18 cellular contexts compared by ENCODE assay signal in the genomic region with DNA sequence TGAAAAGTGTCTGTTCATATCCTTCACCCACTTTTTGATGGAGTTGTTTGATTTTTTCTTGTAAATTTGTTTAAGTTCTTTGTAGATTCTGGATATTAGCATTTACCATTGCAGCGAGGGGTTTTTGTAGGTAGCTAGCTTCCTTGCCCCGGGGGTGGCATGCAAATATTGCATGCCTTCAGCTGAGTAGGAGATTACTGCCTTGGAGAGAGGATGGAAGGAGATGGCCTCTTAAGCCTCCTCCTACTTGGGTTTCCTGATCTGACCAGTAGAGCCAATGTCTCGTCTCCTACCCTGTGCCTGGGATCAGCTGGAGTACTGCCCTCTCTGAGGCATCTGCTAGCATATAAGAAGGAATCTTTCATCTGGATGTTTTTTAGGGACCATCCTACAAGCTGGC.
DNase-seq lines count a peak whose midpoint lies in the region; ATAC-seq and TF ChIP-seq lines count a peak whose summit lies in the region.
"Had no signal": no experiment of that assay in that cellular context is flagged by ENCODE, and none has a peak within 500 bp of the region (broad histone marks: within the 10 kb centered on the region; RNA-seq: fewer than 3 reads in every experiment).

No MANE protein-coding gene starts in this region.

- POLR2A ChIA-PET in CD4-positive, alpha-beta T cell (lab: Charles Lee) = interaction anchor here (1.4 to 7.9 kb wide), 3 partner anchors 23 to 139 kb away, joined by 4 to 113 read pairs (median 4); a partner anchor contains a TSS

- H3K36me3 ChIP-seq in SJCRH30 (no peaks in the 10 kb centered on the region), endodermal cell (ENCODE audit: control insufficient read depth, insufficient read depth, low read length) (no peaks in the 10 kb centered on the region), testis (ENCODE audit: low read depth, missing control alignments) (no peaks in the 10 kb centered on the region), psoas muscle (ENCODE audit: insufficient read depth in 1 of 2, low read depth in 1 of 2) (no peaks in the 10 kb centered on the region)
- H3K36me3 ChIP-seq: BLaER1 treated with 17β-estradiol and CSF1 and Interleukin-3, amounts not matched to agents 10 nM and 100 nM had no signal

- CTCF ChIA-PET in CD4-positive, alpha-beta T cell (lab: Charles Lee) = interaction anchor here (0.6 to 1.3 kb wide), 2 partner anchors 21 to 254 kb away, joined by 3 to 5 read pairs; no protein-coding TSS in a partner anchor

- H3K9me3 ChIP-seq in CD4-positive, alpha-beta T cell (ENCODE audit: control insufficient read depth, low read length) = no peaks in the 10 kb centered on the region
- H3K9me3 ChIP-seq in SJCRH30 (replicated peaks) (peaks cover 2% of the 10 kb centered on the region; the same call in 1 of the 2 replicates), endodermal cell (ENCODE audit: control insufficient read depth, low read length) (peaks cover 4% of the 10 kb centered on the region), testis (no peaks in the 10 kb centered on the region), psoas muscle (no peaks in the 10 kb centered on the region)

- no peak for ATAC-seq in CD4-positive, alpha-beta T cell (ENCODE audit: poor library complexity)
- no peak for ATAC-seq in psoas muscle

- H3K9ac ChIP-seq in endodermal cell (ENCODE audit: extremely low read depth, low read length, poor library complexity, severe bottlenecking) = no peak overlapping the region
- H3K9ac ChIP-seq: BLaER1 treated with 17β-estradiol and CSF1 and Interleukin-3, amounts not matched to agents 10 nM and 100 nM had no signal

- H3K4me1 ChIP-seq in SJCRH30 = peaks cover 39% of the 10 kb centered on the region
- peaks cover 8% of the 10 kb centered on the region for H3K4me1 ChIP-seq in endodermal cell (ENCODE audit: control insufficient read depth, insufficient read depth, low read length)
- H3K4me1 ChIP-seq in testis = no peaks in the 10 kb centered on the region
- no peaks in the 10 kb centered on the region for H3K4me1 ChIP-seq in psoas muscle

- intact Hi-C loops in activated CD4-positive, alpha-beta T cell treated with anti-CD3 and anti-CD28 coated beads, Interleukin-2, amount 10 ng/mL, durations not matched to agents 24 days and 14 days (cut with micrococcal nuclease) = no loop called here
- intact Hi-C loops in CD4-positive, alpha-beta T cell (cut with DNase I, micrococcal nuclease) = no loop called here
- intact Hi-C loops in testis (cut with DNase I; ENCODE audit: low total_unique reads) = no loop called here
- intact Hi-C loops in psoas muscle (cut with DNase I) = no loop called here

- 77 to 100% methylated on average over 2 to 3 of the region's 3 CpGs for WGBS in endodermal cell (ENCODE audit: insufficient coverage in 1 of 2, insufficient read length in 1 of 2), 2 experiments
- WGBS in testis, 2 donors = 93 to 97% methylated on average over 3 of the region's 3 CpGs
- 81 to 83% (median 81%) methylated on average over 3 of the region's 3 CpGs for WGBS in psoas muscle, 3 donors

- H3K27me3 ChIP-seq in CD4-positive, alpha-beta T cell (ENCODE audit: control insufficient read depth, insufficient read depth, low read length) = no peaks in the 10 kb centered on the region
- no peaks in the 10 kb centered on the region for H3K27me3 ChIP-seq in SJCRH30
- peaks cover 17% of the 10 kb centered on the region for H3K27me3 ChIP-seq in endodermal cell (ENCODE audit: control insufficient read depth, insufficient read depth, low read length, poor library complexity, severe bottlenecking)
- no peaks in the 10 kb centered on the region for H3K27me3 ChIP-seq in testis
- H3K27me3 ChIP-seq in psoas muscle (ENCODE audit: insufficient read depth in 3 of 3, low read length in 2 of 3) = no peaks in the 10 kb centered on the region
- H3K27me3 ChIP-seq: BLaER1 treated with 17β-estradiol and CSF1 and Interleukin-3, amounts not matched to agents 10 nM and 100 nM had no signal

- H3K4me1 Mint-ChIP-seq in activated CD4-positive, alpha-beta T cell treated with anti-CD3 and anti-CD28 coated beads, Interleukin-2, amount 10 ng/mL, durations not matched to agents 24 days and 14 days = peaks cover 72% of the 10 kb centered on the region
- peaks cover 44% of the 10 kb centered on the region for H3K4me1 Mint-ChIP-seq in CD4-positive, alpha-beta T cell (ENCODE audit: low read depth)
- peaks cover 60% of the 10 kb centered on the region for H3K4me1 Mint-ChIP-seq in endodermal cell

- H3K9me3 Mint-ChIP-seq in activated CD4-positive, alpha-beta T cell treated with anti-CD3 and anti-CD28 coated beads, Interleukin-2, amount 10 ng/mL, durations not matched to agents 24 days and 14 days = peaks cover 3% of the 10 kb centered on the region
- no peaks in the 10 kb centered on the region for H3K9me3 Mint-ChIP-seq in CD4-positive, alpha-beta T cell
- peaks cover 14% of the 10 kb centered on the region for H3K9me3 Mint-ChIP-seq in endodermal cell

- no peak overlapping the region for H3K4me3 Mint-ChIP-seq in activated CD4-positive, alpha-beta T cell treated with anti-CD3 and anti-CD28 coated beads, Interleukin-2, amount 10 ng/mL, durations not matched to agents 24 days and 14 days
- no peak overlapping the region for H3K4me3 Mint-ChIP-seq in CD4-positive, alpha-beta T cell
- H3K4me3 Mint-ChIP-seq in endodermal cell = no peak overlapping the region

- no peak overlapping the region for H3K4me3 ChIP-seq in SJCRH30
- H3K4me3 ChIP-seq in endodermal cell (ENCODE audit: low read length) = no peak overlapping the region
- no peak overlapping the region for H3K4me3 ChIP-seq in testis
- H3K4me3 ChIP-seq in psoas muscle = no peak overlapping the region
- H3K4me3 ChIP-seq: BLaER1 treated with 17β-estradiol and CSF1 and Interleukin-3, amounts not matched to agents 10 nM and 100 nM had no signal

- H3K36me3 Mint-ChIP-seq in activated CD4-positive, alpha-beta T cell treated with anti-CD3 and anti-CD28 coated beads, Interleukin-2, amount 10 ng/mL, durations not matched to agents 24 days and 14 days (ENCODE audit: low read depth) = peaks cover 3% of the 10 kb centered on the region
- peaks cover 4% of the 10 kb centered on the region for H3K36me3 Mint-ChIP-seq in CD4-positive, alpha-beta T cell (ENCODE audit: low read depth)
- H3K36me3 Mint-ChIP-seq in endodermal cell (ENCODE audit: low read depth) = peaks cover 2% of the 10 kb centered on the region

- no peak overlapping the region for H3K27ac ChIP-seq in CD4-positive, alpha-beta T cell (ENCODE audit: low read depth, low read length)
- H3K27ac ChIP-seq in SJCRH30 = no peak overlapping the region
- no peak overlapping the region for H3K27ac ChIP-seq in endodermal cell (ENCODE audit: low read depth, low read length)
- H3K27ac ChIP-seq in testis = no peak overlapping the region
- no peak overlapping the region for H3K27ac ChIP-seq in psoas muscle
- H3K27ac ChIP-seq: BLaER1 treated with 17β-estradiol and CSF1 and Interleukin-3, amounts not matched to agents 10 nM and 100 nM had no signal

- no peak for TF ChIP-seq CTCF in CD4-positive, alpha-beta T cell (IDR thresholded peaks at IDR 0.05)
- TF ChIP-seq CTCF in endodermal cell (conservative IDR thresholded peaks at IDR 0.05) (no peak), testis (IDR thresholded peaks at IDR 0.05) (no peak), psoas muscle (IDR thresholded peaks at IDR 0.05) (no peak)

- no peak for TF ChIP-seq POLR2A in testis (IDR thresholded peaks at IDR 0.05)

- no peak for DNase-seq in activated CD4-positive, alpha-beta T cell treated with anti-CD3 and anti-CD28 coated beads, Interleukin-2, amount 10 ng/mL, durations not matched to agents 24 days and 14 days
- no peak for DNase-seq in activated CD4-positive, alpha-beta T cell treated with anti-CD3 and anti-CD28 coated beads, Interleukin-2, amount 50 U/mL, for 4 hours
- no peak for DNase-seq in CD4-positive, alpha-beta T cell
- peak; percentile 25 to 52 for DNase-seq in SJCRH30
- DNase-seq in endodermal cell = peak; percentile 40
- DNase-seq in testis = no peak
- no peak for DNase-seq in NCI-H82 (lab: John Stamatoyannopoulos, UW)
- no peak for DNase-seq in psoas muscle
- DNase-seq: GDM1, IMR-90, Karpas-422, NCI-H1105 treated with DMSO at 0.1 percent for 48 hours, NCI-H1694 treated with DMSO at 0.1 percent for 48 hours, NCI-H2107, NCI-H226, NCI-H526, SHP77 had no signal

- H3K27ac Mint-ChIP-seq in activated CD4-positive, alpha-beta T cell treated with anti-CD3 and anti-CD28 coated beads, Interleukin-2, amount 10 ng/mL, durations not matched to agents 24 days and 14 days = peak overlapping the region; percentile 36
- peak overlapping the region; percentile 65 for H3K27ac Mint-ChIP-seq in CD4-positive, alpha-beta T cell
- no peak overlapping the region for H3K27ac Mint-ChIP-seq in endodermal cell

- H3K27me3 Mint-ChIP-seq in activated CD4-positive, alpha-beta T cell treated with anti-CD3 and anti-CD28 coated beads, Interleukin-2, amount 10 ng/mL, durations not matched to agents 24 days and 14 days = no peaks in the 10 kb centered on the region
- H3K27me3 Mint-ChIP-seq in CD4-positive, alpha-beta T cell = no peaks in the 10 kb centered on the region
- peaks cover 35% of the 10 kb centered on the region for H3K27me3 Mint-ChIP-seq in endodermal cell (ENCODE audit: insufficient read depth)

Comparison
In these comparisons a context has a peak if more than half of its experiments do, and no peak if none do; other contexts are left out.
1. DNase-seq: peak in SJCRH30 (2 of 2) and endodermal cell (single experiment); none in activated CD4-positive, alpha-beta T cell treated with anti-CD3 and anti-CD28 coated beads, Interleukin-2, amount 10 ng/mL, durations not matched to agents 24 days and 14 days (single experiment), activated CD4-positive, alpha-beta T cell treated with anti-CD3 and anti-CD28 coated beads, Interleukin-2, amount 50 U/mL, for 4 hours (0 of 2), CD4-positive, alpha-beta T cell (0 of 10), testis (single experiment), NCI-H82 (single experiment) and psoas muscle (0 of 2).